8 cellular contexts compared by ENCODE assay signal in the genomic region with DNA sequence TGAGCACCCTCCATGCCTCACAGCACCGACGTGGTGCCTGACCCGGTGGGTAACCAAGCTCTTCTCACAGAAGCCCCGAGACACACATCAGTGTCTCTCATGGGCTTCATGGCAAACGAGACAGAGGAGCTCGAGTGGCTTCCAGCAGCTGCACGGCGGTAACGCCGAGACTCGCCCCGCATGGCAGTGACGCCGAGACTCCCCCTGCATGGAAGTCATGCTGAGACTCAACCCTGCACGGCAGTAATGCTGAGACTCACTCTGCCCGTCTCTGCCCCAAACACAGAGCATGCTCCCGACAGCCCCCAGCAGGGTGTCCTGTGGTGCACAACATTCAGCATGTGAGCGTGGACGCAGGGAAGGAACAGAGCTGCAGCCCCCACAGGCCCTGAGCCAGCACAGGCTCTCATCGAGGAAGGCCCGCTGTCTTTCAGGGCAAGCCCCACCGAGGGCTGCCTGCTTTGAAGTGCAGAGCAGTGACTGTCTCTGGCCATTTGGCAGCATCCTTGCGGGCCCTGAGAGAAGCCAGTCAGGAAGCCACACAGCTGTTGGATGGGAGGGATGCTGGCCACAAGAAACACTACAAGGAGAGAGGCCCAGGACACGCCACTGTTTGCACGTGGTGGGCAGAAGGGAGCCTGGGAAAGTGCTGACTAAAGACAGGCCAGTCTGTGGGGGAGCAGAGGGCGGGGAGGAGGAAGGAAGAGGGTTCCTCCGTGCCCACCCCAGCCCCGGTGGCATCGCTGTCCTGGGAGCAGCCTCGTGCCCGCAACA. TPM values are rescaled to one million over a fixed set of nuclear protein-coding genes. Genes with fewer than 3 reads are reported as not detected.
DNase-seq lines count a peak whose midpoint lies in the region; ATAC-seq and TF ChIP-seq lines count a peak whose summit lies in the region.

No MANE protein-coding gene starts in this region.

- no peak overlapping the region for H3K27ac Mint-ChIP-seq in osteocyte (ENCODE audit: unreplicated experiment)

- no peak for ATAC-seq in GM21526 (IDR thresholded peaks at IDR 0.05; ENCODE audit: low FRiP score, unreplicated experiment)

- H3K4me1 Mint-ChIP-seq in osteocyte (ENCODE audit: unreplicated experiment) = peaks cover 12% of the 10 kb centered on the region

- no peaks in the 10 kb centered on the region for H3K9me3 Mint-ChIP-seq in osteocyte (ENCODE audit: unreplicated experiment)

- H3K4me3 Mint-ChIP-seq in osteocyte (ENCODE audit: unreplicated experiment) = no peak overlapping the region

- WGBS in esophagus muscularis mucosa = 33% methylated on average over 15 of the region's 31 CpGs
- WGBS in mesendoderm (ENCODE audit: extremely low coverage, insufficient coverage, low lambda C conversion rate) = no CpG with 5 or more reads among the region's 31 CpGs

- no peak overlapping the region for H2BK120ac ChIP-seq in mesendoderm (ENCODE audit: low read depth, low read length)

- H3K56ac ChIP-seq in mesendoderm (ENCODE audit: low read length) = no peak overlapping the region

- peaks cover 44 to 64% (median 51%) of the 10 kb centered on the region in 10 experiments for H3K4me1 ChIP-seq in BLaER1 treated with 17β-estradiol and CSF1 and Interleukin-3, amounts not matched to agents 10 nM and 100 nM
- H3K4me1 ChIP-seq in esophagus muscularis mucosa (peaks cover 67 to 87% (median 84%) of the 10 kb centered on the region in 4 donors), mesendoderm (ENCODE audit: control insufficient read depth, low read depth, low read length) (peaks cover under 1% of the 10 kb centered on the region)

- H3K9ac ChIP-seq in BLaER1 treated with 17β-estradiol and CSF1 and Interleukin-3, amounts not matched to agents 10 nM and 100 nM = peak overlapping the region; percentile 22 to 63 (median 44); a peak in 18 of 22 replicates
- no peak overlapping the region for H3K9ac ChIP-seq in mesendoderm (ENCODE audit: low read length)

- no peak for TF ChIP-seq POLR2A in esophagus muscularis mucosa (IDR thresholded peaks at IDR 0.05; ENCODE audit: low read depth)

- H3K27me3 ChIP-seq in BLaER1 treated with 17β-estradiol and CSF1 and Interleukin-3, amounts not matched to agents 10 nM and 100 nM = peaks cover 0 to 45% (median 24%) of the 10 kb centered on the region in 11 experiments; a peak in 17 of 22 replicates
- H3K27me3 ChIP-seq in esophagus muscularis mucosa = no peaks in the 10 kb centered on the region
- H3K27me3 ChIP-seq in mesendoderm (ENCODE audit: insufficient read depth, low read length, poor library complexity) = no peaks in the 10 kb centered on the region

- peak overlapping the region; percentile 87 to 100 (median 95) for H3K4me2 ChIP-seq in BLaER1 treated with 17β-estradiol and CSF1 and Interleukin-3, amounts not matched to agents 10 nM and 100 nM
- H3K4me2 ChIP-seq in mesendoderm (ENCODE audit: low read length) = no peak overlapping the region

- no peaks in the 10 kb centered on the region for H3K79me2 ChIP-seq in mesendoderm (ENCODE audit: control insufficient read depth, insufficient read depth, low read length)

- H3K27me3 Mint-ChIP-seq in osteocyte (ENCODE audit: unreplicated experiment) = no peaks in the 10 kb centered on the region

- peaks cover 0 to 14% (median 0%) of the 10 kb centered on the region in 11 experiments; a peak in 1 of 22 replicates for H3K36me3 ChIP-seq in BLaER1 treated with 17β-estradiol and CSF1 and Interleukin-3, amounts not matched to agents 10 nM and 100 nM
- H3K36me3 ChIP-seq in esophagus muscularis mucosa (peaks cover 0 to 9% (median 3%) of the 10 kb centered on the region in 4 donors), mesendoderm (ENCODE audit: control insufficient read depth, insufficient read depth, low read length) (no peaks in the 10 kb centered on the region)

- no peak overlapping the region for H4K8ac ChIP-seq in mesendoderm (ENCODE audit: low read depth, low read length)

- peaks cover 0 to 7% (median 0%) of the 10 kb centered on the region in 11 experiments; a peak in 2 of 22 replicates for H3K9me3 ChIP-seq in BLaER1 treated with 17β-estradiol and CSF1 and Interleukin-3, amounts not matched to agents 10 nM and 100 nM (replicated peaks in 1 of 11)
- no peaks in the 10 kb centered on the region for H3K9me3 ChIP-seq in esophagus muscularis mucosa

- no peak overlapping the region for H3K23ac ChIP-seq in mesendoderm (ENCODE audit: low read length)

- intact Hi-C loops in esophagus muscularis mucosa (cut with DNase I) = no loop called here

- H2BK5ac ChIP-seq in mesendoderm (ENCODE audit: low read length) = no peak overlapping the region

- H2AK5ac ChIP-seq in mesendoderm (ENCODE audit: low read length) = no peak overlapping the region

- no peak overlapping the region for H4K5ac ChIP-seq in mesendoderm (ENCODE audit: low read length)

- DNase-seq in MV-4-11 (lab: John Stamatoyannopoulos, UW) (peak; percentile 76), esophagus muscularis mucosa (ENCODE audit: extremely low spot score) (no peak), osteocyte (ENCODE audit: extremely low spot score, unreplicated experiment) (peak; percentile 74), mesendoderm (no peak), NCI-H2107 (lab: John Stamatoyannopoulos, UW) (no peak)
- no peak for DNase-seq in stimulated activated CD4-positive, alpha-beta T cell treated with anti-CD3 and anti-CD28 coated beads, Interleukin-4, amount 100 ng/mL, for 1 hour

- TF ChIP-seq CTCF in esophagus muscularis mucosa (IDR thresholded peaks at IDR 0.05) = no peak
- TF ChIP-seq CTCF in osteocyte (IDR thresholded peaks at IDR 0.05) = no peak

- H3K79me1 ChIP-seq in mesendoderm (ENCODE audit: low read length) = peaks cover 3% of the 10 kb centered on the region

- peak overlapping the region in 10 of 11 experiments; percentile 3 to 76 (median 56); a peak in 16 of 22 replicates for H3K27ac ChIP-seq in BLaER1 treated with 17β-estradiol and CSF1 and Interleukin-3, amounts not matched to agents 10 nM and 100 nM
- H3K27ac ChIP-seq in esophagus muscularis mucosa (replicated peaks in 1 of 4) = peak overlapping the region; percentile 68 to 81 (median 72)
- no peak overlapping the region for H3K27ac ChIP-seq in mesendoderm (ENCODE audit: low read depth, low read length)

- no peak for TF ChIP-seq EP300 in esophagus muscularis mucosa (IDR thresholded peaks at IDR 0.05)

- H2BK15ac ChIP-seq in mesendoderm (replicated peaks; ENCODE audit: low read depth) = no peak overlapping the region

- peak overlapping the region in 8 of 10 experiments; percentile 1 to 37 (median 14); a peak in 10 of 20 replicates for H3K4me3 ChIP-seq in BLaER1 treated with 17β-estradiol and CSF1 and Interleukin-3, amounts not matched to agents 10 nM and 100 nM
- H3K4me3 ChIP-seq in esophagus muscularis mucosa = peak overlapping the region in 2 of 4 donors; percentile 9 to 10
- H3K4me3 ChIP-seq in mesendoderm (ENCODE audit: low read length) = no peak overlapping the region

- no peak overlapping the region for H3K4ac ChIP-seq in mesendoderm (ENCODE audit: low read depth, low read length)

- no peak overlapping the region for H3K18ac ChIP-seq in mesendoderm (ENCODE audit: low read length)

- H3K36me3 Mint-ChIP-seq in osteocyte (ENCODE audit: unreplicated experiment) = no peaks in the 10 kb centered on the region

- H4K20me1 ChIP-seq in BLaER1 treated with 17β-estradiol and CSF1 and Interleukin-3, amounts not matched to agents 10 nM and 100 nM = peaks cover 24 to 100% (median 63%) of the 10 kb centered on the region in 11 experiments; a peak in 21 of 22 replicates

RNA-seq across cellular contexts. Expression of a gene that starts 9.5 kb away (rescaled TPM):
- total RNA-seq in esophagus muscularis mucosa (100 to 1,000 TPM; 241 to 459 (median 346) TPM), osteocyte (14.8 and 15.0 TPM in 2 replicates)
- 3.6 TPM for polyA plus RNA-seq in mesendoderm (2013, experiment 1 of 2)
- 3.8 TPM for polyA plus RNA-seq in mesendoderm (2013, experiment 2 of 2)

Comparison
In these comparisons a context has a peak if more than half of its experiments do, and no peak if none do; other contexts are left out.
1. DNase-seq: peak in MV-4-11 (single experiment) and osteocyte (single experiment); none in esophagus muscularis mucosa (single experiment), mesendoderm (single experiment), NCI-H2107 (single experiment) and stimulated activated CD4-positive, alpha-beta T cell treated with anti-CD3 and anti-CD28 coated beads, Interleukin-4, amount 100 ng/mL, for 1 hour (single experiment).
2. RNA of a gene that starts 9.5 kb away (total RNA-seq): 241 to 459 TPM in esophagus muscularis mucosa; 14.8 to 15.0 TPM in osteocyte; every median in the first group is over 10 times any median in the second.